ENCODE assay signal across 21 cellular contexts in the genomic region with DNA sequence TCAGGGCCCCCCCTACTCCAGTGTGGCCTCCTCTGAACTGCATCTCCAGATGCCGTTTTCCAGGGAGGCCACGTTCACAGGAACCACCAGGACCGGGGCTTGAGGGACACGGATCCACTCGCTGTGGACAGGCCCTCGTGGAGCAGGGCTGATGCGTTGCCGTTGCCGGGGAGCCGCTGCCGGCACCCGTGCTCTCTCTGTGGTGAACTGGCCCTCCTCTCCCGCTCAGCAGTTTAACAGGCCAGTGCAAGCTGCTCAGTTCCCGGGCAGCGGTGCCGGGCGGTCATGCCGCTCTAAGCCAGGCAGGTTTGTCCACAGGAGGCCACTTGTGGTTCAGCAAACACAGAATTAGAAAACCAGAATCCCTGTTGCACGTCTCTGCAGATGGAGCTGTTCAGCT.
"Had no signal": no experiment of that assay in that cellular context is flagged by ENCODE, and none has a peak within 500 bp of the region (broad histone marks: within the 10 kb centered on the region; RNA-seq: fewer than 3 reads in every experiment).

No MANE protein-coding gene starts in this region.

- H3K27ac ChIP-seq: neutrophil had no signal

- DNase-seq: activated CD4-positive, alpha-beta memory T cell treated with anti-CD3 and anti-CD28 coated beads for 36 hours; activated CD4-positive, alpha-beta T cell treated with anti-CD3 and anti-CD28 coated beads for 36 hours; activated CD8-positive, alpha-beta memory T cell treated with anti-CD3 and anti-CD28 coated beads, Interleukin-2, amount 10 ng/mL, durations not matched to agents 7 days and 5 days; activated gamma-delta T cell; activated T-cell treated with anti-CD3 and anti-CD28 coated beads, Interleukin-2, amount 50 U/mL, for 4 hours; amniotic stem cell; central memory CD4-positive, alpha-beta T cell; cortex of kidney; effector CD8-positive, alpha-beta T cell; foreskin fibroblast; glutamatergic neuron; immature natural killer cell; naive B cell; small intestine; stimulated activated CD4-positive, alpha-beta T cell treated with anti-CD3 and anti-CD28 coated beads, Interleukin-4, amount 100 ng/mL, for 4 hours; stimulated activated CD8-positive, alpha-beta memory T cell treated with anti-CD3 and anti-CD28 coated beads, Interleukin-4, amount 100 ng/mL, for 48 hours; stimulated activated naive CD4-positive, alpha-beta T cell treated with Interleukin-2 at 50 U/mL for 16 hours; T-helper 17 cell; trophoblast cell had no signal

- ATAC-seq: activated CD4-positive, alpha-beta T cell treated with anti-CD3 and anti-CD28 coated beads for 36 hours; activated CD8-positive, alpha-beta memory T cell treated with anti-CD3 and anti-CD28 coated beads, Interleukin-2, amount 10 ng/mL, durations not matched to agents 7 days and 5 days; activated T-cell treated with anti-CD3 and anti-CD28 coated beads, Interleukin-2, amount 50 U/mL, for 4 hours; T-helper 17 cell had no signal

- H3K27me3 ChIP-seq: neutrophil had no signal

- H3K4me1 Mint-ChIP-seq: activated CD8-positive, alpha-beta memory T cell treated with anti-CD3 and anti-CD28 coated beads, Interleukin-2, amount 10 ng/mL, durations not matched to agents 7 days and 5 days had no signal

- H3K27me3 Mint-ChIP-seq: activated CD4-positive, alpha-beta memory T cell treated with anti-CD3 and anti-CD28 coated beads for 36 hours; activated CD4-positive, alpha-beta T cell treated with anti-CD3 and anti-CD28 coated beads for 36 hours; activated CD8-positive, alpha-beta memory T cell treated with anti-CD3 and anti-CD28 coated beads, Interleukin-2, amount 10 ng/mL, durations not matched to agents 7 days and 5 days; activated naive CD8-positive, alpha-beta T cell; naive B cell; T-helper 17 cell had no signal

- H3K9me3 ChIP-seq: neutrophil had no signal

- H3K9me3 Mint-ChIP-seq: activated CD4-positive, alpha-beta memory T cell treated with anti-CD3 and anti-CD28 coated beads for 36 hours; activated T-cell treated with anti-CD3 and anti-CD28 coated beads, Interleukin-2, amount 50 U/mL, for 4 hours; immature natural killer cell; naive B cell had no signal

- H3K36me3 Mint-ChIP-seq: activated CD8-positive, alpha-beta memory T cell treated with anti-CD3 and anti-CD28 coated beads, Interleukin-2, amount 10 ng/mL, durations not matched to agents 7 days and 5 days had no signal

- H3K27ac Mint-ChIP-seq: activated CD4-positive, alpha-beta memory T cell treated with anti-CD3 and anti-CD28 coated beads for 36 hours; activated CD4-positive, alpha-beta T cell treated with anti-CD3 and anti-CD28 coated beads for 36 hours; activated CD8-positive, alpha-beta memory T cell treated with anti-CD3 and anti-CD28 coated beads, Interleukin-2, amount 10 ng/mL, durations not matched to agents 7 days and 5 days; immature natural killer cell had no signal

- H3K4me3 Mint-ChIP-seq: activated CD4-positive, alpha-beta memory T cell treated with anti-CD3 and anti-CD28 coated beads for 36 hours; activated CD4-positive, alpha-beta T cell treated with anti-CD3 and anti-CD28 coated beads for 36 hours; activated CD8-positive, alpha-beta memory T cell treated with anti-CD3 and anti-CD28 coated beads, Interleukin-2, amount 10 ng/mL, durations not matched to agents 7 days and 5 days; activated naive CD8-positive, alpha-beta T cell; activated T-cell treated with anti-CD3 and anti-CD28 coated beads, Interleukin-2, amount 50 U/mL, for 4 hours; immature natural killer cell; T-helper 17 cell had no signal
